14 cellular contexts compared by ENCODE assay signal in genomic region chr15:89137926-89138325, GRCh38. TPM values are rescaled to one million over a fixed set of nuclear protein-coding genes. Genes with fewer than 3 reads are reported as not detected.
DNase-seq lines count a peak whose midpoint lies in the region; ATAC-seq and TF ChIP-seq lines count a peak whose summit lies in the region.
"Had no signal": no experiment of that assay in that cellular context is flagged by ENCODE, and none has a peak within 500 bp of the region (broad histone marks: within the 10 kb centered on the region; RNA-seq: fewer than 3 reads in every experiment).

No MANE protein-coding gene starts in this region.

- TF ChIP-seq POLR2A in IMR-90 (IDR thresholded peaks at IDR 0.05; ENCODE audit: low read depth, low read length) = no peak
- TF ChIP-seq POLR2A in suprapubic skin (IDR thresholded peaks at IDR 0.05) = no peak

- peak overlapping the region; percentile 17 for H2AFZ ChIP-seq in IMR-90 (replicated peaks; ENCODE audit: low read length, poor library complexity)

- BruUV-seq in IMR-90 (replicated peaks; lab: Mats Ljungman, UMichigan) = no TSS peak

- H3K27me3 ChIP-seq in IMR-90 (ENCODE audit: control insufficient read depth, insufficient read depth, low read length) = no peaks in the 10 kb centered on the region
- H3K27me3 ChIP-seq in muscle layer of duodenum (ENCODE audit: low read depth, low read length) = no peaks in the 10 kb centered on the region
- no peaks in the 10 kb centered on the region for H3K27me3 ChIP-seq in suprapubic skin
- H3K27me3 ChIP-seq: BE2C, SJCRH30, testis had no signal

- no peak overlapping the region for H2BK5ac ChIP-seq in IMR-90 (ENCODE audit: low read depth, low read length, poor library complexity, severe bottlenecking)

- peaks cover 7% of the 10 kb centered on the region for H3K36me3 ChIP-seq in IMR-90 (ENCODE audit: control insufficient read depth, insufficient read depth, low read length)
- H3K36me3 ChIP-seq in muscle layer of duodenum (ENCODE audit: control insufficient read depth in 1 of 2, insufficient read depth in 2 of 2, low read length in 2 of 2) = peaks cover 0 to 10% of the 10 kb centered on the region in 2 donors
- H3K36me3 ChIP-seq in suprapubic skin = peaks cover 13% of the 10 kb centered on the region

- no peak for TF ChIP-seq EP300 in suprapubic skin (IDR thresholded peaks at IDR 0.05)

- peak overlapping the region; percentile 27; the same call in 1 of the 2 replicates for H2BK20ac ChIP-seq in IMR-90 (ENCODE audit: low read depth, low read length)

- POLR2A ChIA-PET in IMR-90 (lab: Charles Lee; ENCODE audit: unreplicated experiment) = no interaction called here

- H3K9me3 ChIP-seq in IMR-90 (ENCODE audit: control insufficient read depth, insufficient read depth, low read length) (no peaks in the 10 kb centered on the region), muscle layer of duodenum (ENCODE audit: control insufficient read depth in 1 of 2, low read length in 2 of 2) (no peaks in the 10 kb centered on the region), suprapubic skin (no peaks in the 10 kb centered on the region)
- H3K9me3 ChIP-seq: BE2C, SJCRH30, testis had no signal

- no peak for DNase-seq in IMR-90
- DNase-seq in coronary artery (ENCODE audit: low spot score) = no peak
- DNase-seq in suprapubic skin (ENCODE audit: low spot score in 2 of 2) = no peak
- DNase-seq in H4 (ENCODE audit: low spot score) = no peak
- DNase-seq: amygdala, BE2C, MV-4-11, NCI-H2171 treated with DMSO at 0.1 percent for 48 hours, nephron progenitor cell, SJCRH30, testis had no signal

- H2AK5ac ChIP-seq in IMR-90 (ENCODE audit: low read depth, low read length) = peak overlapping the region; percentile 67; the same call in 1 of the 2 replicates

- H3K4ac ChIP-seq in IMR-90 (ENCODE audit: low read depth, low read length) = peak overlapping the region; percentile 71

- H3K4me1 ChIP-seq in IMR-90 (ENCODE audit: control insufficient read depth, insufficient read depth, low read length) (peaks cover 32% of the 10 kb centered on the region), muscle layer of duodenum (ENCODE audit: control insufficient read depth in 1 of 2, insufficient read depth in 2 of 2, low read length in 2 of 2) (peaks cover 26 to 36% of the 10 kb centered on the region in 2 donors), suprapubic skin (peaks cover 45% of the 10 kb centered on the region)

- WGBS in IMR-90 (ENCODE audit: extremely low coverage in 2 of 2, insufficient read length in 1 of 2), 2 experiments = 100% methylated on average over 1 of the region's 3 CpGs; no CpG with 5 or more reads in 1 of the 2 experiments
- 66% methylated on average over 3 of the region's 3 CpGs for WGBS in suprapubic skin

- peak overlapping the region; percentile 44; the same call in 1 of the 2 replicates for H4K5ac ChIP-seq in IMR-90 (ENCODE audit: low read depth, low read length)

- H4K91ac ChIP-seq in IMR-90 (ENCODE audit: insufficient read depth, low read depth, low read length) = peak overlapping the region; percentile 55

- no peak for ATAC-seq in IMR-90 (ENCODE audit: low read depth)
- ATAC-seq in HG03354 (IDR thresholded peaks at IDR 0.05; ENCODE audit: poor library complexity, severe bottlenecking, unreplicated experiment) = no peak
- no peak for ATAC-seq in HG02759 (IDR thresholded peaks at IDR 0.05; ENCODE audit: unreplicated experiment)

- peak overlapping the region in 1 of 2 experiments; percentile 36; a peak in 1 of 4 replicates for H4K8ac ChIP-seq in IMR-90 (ENCODE audit: low read depth in 2 of 2, low read length in 2 of 2)

- peak overlapping the region; percentile 7; the same call in 1 of the 2 replicates for H3K4me2 ChIP-seq in IMR-90 (ENCODE audit: low read depth, low read length)

- peak overlapping the region; percentile 40; the same call in 1 of the 2 replicates for H3K23ac ChIP-seq in IMR-90 (ENCODE audit: low read depth, low read length)

- dilution Hi-C loops in IMR-90 (cut with HindIII; ENCODE audit: low sequenced_read_pairs, unreplicated experiment) = no loop called here

- H2AK9ac ChIP-seq in IMR-90 (replicated peaks; ENCODE audit: low read depth, low read length, poor library complexity) = no peak overlapping the region

- H2BK15ac ChIP-seq in IMR-90 (ENCODE audit: low read depth, low read length) = peak overlapping the region; percentile 51; the same call in 1 of the 3 replicates

- peak overlapping the region; percentile 14; the same call in 1 of the 2 replicates for H3K18ac ChIP-seq in IMR-90 (ENCODE audit: low read depth, low read length)

- TF ChIP-seq CTCF in IMR-90 (conservative IDR thresholded peaks at IDR 0.05; ENCODE audit: low read depth, low read length) = no peak
- TF ChIP-seq CTCF in coronary artery (IDR thresholded peaks at IDR 0.05) = no peak
- no peak for TF ChIP-seq CTCF in suprapubic skin (IDR thresholded peaks at IDR 0.05)

- H3K4me3 ChIP-seq in IMR-90 (ENCODE audit: insufficient read depth, low read depth, low read length) = no peak overlapping the region
- H3K4me3 ChIP-seq in coronary artery = no peak overlapping the region
- no peak overlapping the region for H3K4me3 ChIP-seq in muscle layer of duodenum (ENCODE audit: low read depth in 1 of 2, low read length in 2 of 2)
- no peak overlapping the region for H3K4me3 ChIP-seq in suprapubic skin
- H3K4me3 ChIP-seq: SJCRH30, testis had no signal

- H3K79me1 ChIP-seq in IMR-90 (ENCODE audit: low read depth in 1 of 2, low read length in 2 of 2) = peaks cover 23 to 65% of the 10 kb centered on the region in 2 experiments; a peak in 3 of 4 replicates

- CTCF ChIA-PET in IMR-90 (lab: Yijun Ruan, JAX) = interaction anchor here (0.8 to 1.5 kb wide), 3 partner anchors 14 to 40 kb away, joined by 3 to 5 read pairs (median 4); no protein-coding TSS in a partner anchor

- H3K9me1 ChIP-seq in IMR-90 (ENCODE audit: insufficient read depth, low read length) = peaks cover 23% of the 10 kb centered on the region

- no peak for TF ChIP-seq RAD21 in IMR-90 (IDR thresholded peaks at IDR 0.05; ENCODE audit: low read length)

- no peaks in the 10 kb centered on the region for H4K20me1 ChIP-seq in IMR-90 (ENCODE audit: insufficient read depth, low read length)

- H3K56ac ChIP-seq in IMR-90 (ENCODE audit: extremely low read depth, insufficient read depth, low read length) = no peak overlapping the region

- intact Hi-C loops in IMR-90 (cut with micrococcal nuclease) = no loop called here

- in situ Hi-C loops in IMR-90 (cut with MboI; ENCODE audit: low sequenced_read_pairs) = no loop called here

- H3K14ac ChIP-seq in IMR-90 (replicated peaks; ENCODE audit: low read depth, low read length) = peak overlapping the region; percentile 51; the same call in 1 of the 2 replicates

- peak overlapping the region; percentile 66 for H2BK120ac ChIP-seq in IMR-90 (ENCODE audit: low read depth, low read length)

- peak overlapping the region; percentile 39; the same call in 1 of the 2 replicates for H3K27ac ChIP-seq in IMR-90 (ENCODE audit: insufficient read depth, low read length)
- peak overlapping the region; percentile 80 to 91 for H3K27ac ChIP-seq in coronary artery
- peak overlapping the region; percentile 47 for H3K27ac ChIP-seq in muscle layer of duodenum (ENCODE audit: low read length)
- peak overlapping the region; percentile 26 for H3K27ac ChIP-seq in suprapubic skin
- H3K27ac ChIP-seq: SJCRH30 had no signal

- H3K9ac ChIP-seq in IMR-90 (ENCODE audit: low read depth, low read length) = no peak overlapping the region

TF ChIP-seq in IMR-90, 13 proteins besides CTCF, POLR2A, EP300 and RAD21:
- TF ChIP-seq SMC3 (IDR thresholded peaks at IDR 0.05; ENCODE audit: low read depth, low read length) (no peak), BHLHE40 (IDR thresholded peaks at IDR 0.05; ENCODE audit: low read depth, low read length) (no peak), USF2 (IDR thresholded peaks at IDR 0.05; ENCODE audit: low read depth, low read length) (no peak), CHD1 (IDR thresholded peaks at IDR 0.05; ENCODE audit: low read depth, low read length) (no peak), ELK1 (IDR thresholded peaks at IDR 0.05; ENCODE audit: borderline replicate concordance, low read depth, low read length) (no peak), RCOR1 (IDR thresholded peaks at IDR 0.05; ENCODE audit: insufficient replicate concordance, low read length) (no peak), MAZ (IDR thresholded peaks at IDR 0.05; ENCODE audit: borderline replicate concordance, low read depth, low read length) (no peak), MXI1 (IDR thresholded peaks at IDR 0.05; ENCODE audit: borderline replicate concordance, low read depth, low read length) (no peak), NFE2L2 (IDR thresholded peaks at IDR 0.05; ENCODE audit: low read depth, low read length) (no peak), RFX5 (IDR thresholded peaks at IDR 0.05; ENCODE audit: low read depth, low read length) (no peak), MAFK (IDR thresholded peaks at IDR 0.05; ENCODE audit: low read depth, low read length) (no peak), CEBPB (IDR thresholded peaks at IDR 0.05; ENCODE audit: low read depth, low read length) (no peak), FOS (IDR thresholded peaks at IDR 0.05; ENCODE audit: low read depth, low read length) (no peak)

RNA-seq across cellular contexts. Expression of gene ABHD2, which starts 49.7 kb away (rescaled TPM):
- total RNA-seq in IMR-90 (2012; rRNA removed) (56.9 and 62.9 TPM in 2 replicates), suprapubic skin (10 to 100 TPM; 38.0 to 78.0 (median 63.2) TPM)
- polyA plus RNA-seq in IMR-90 (2012; rRNA removed) = 29.4 and 31.2 TPM in 2 replicates
- 5.6 and 10.7 TPM in 2 replicates for polyA plus RNA-seq in IMR-90 (2012; cell fraction: cytosol; rRNA removed)
- 13.8 and 16.1 TPM in 2 replicates for polyA plus RNA-seq in IMR-90 (2012; cell fraction: nucleus; rRNA removed; ENCODE audit: low replicate concordance)
- total RNA-seq in H4 (2014; rRNA removed; shearing (Covaris generic)) = 15.2 and 19.0 TPM in 2 replicates

Comparison
In these comparisons a context has a peak if more than half of its experiments do, and no peak if none do; other contexts are left out.
1. H3K27ac ChIP-seq: peak in every context shown above with its lines; median percentile 86 in coronary artery; 47 in muscle layer of duodenum; 39 in IMR-90; 26 in suprapubic skin.